ENCODE assay signal across 17 cellular contexts in the genomic region with DNA sequence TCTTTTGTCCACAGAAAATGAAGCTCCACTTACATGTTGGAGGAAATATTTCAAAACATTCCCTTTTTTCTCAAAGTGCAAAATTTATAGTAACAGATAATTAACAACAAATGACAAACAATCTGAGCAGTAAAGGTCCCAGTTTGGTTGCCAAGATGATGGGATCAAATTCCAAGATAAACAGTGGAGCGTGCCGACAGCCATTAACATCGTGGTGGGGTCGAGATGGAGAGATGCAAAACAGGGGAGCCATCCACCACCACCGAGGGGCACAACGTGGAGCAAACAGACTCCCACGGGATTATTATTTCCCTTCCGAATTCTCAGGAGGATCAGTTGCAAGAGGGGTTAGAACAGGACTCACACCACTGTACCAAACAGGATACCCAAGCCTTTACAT. TPM values are rescaled to one million over a fixed set of nuclear protein-coding genes. Genes with fewer than 3 reads are reported as not detected.
DNase-seq lines count a peak whose midpoint lies in the region; ATAC-seq and TF ChIP-seq lines count a peak whose summit lies in the region.
"Had no signal": no experiment of that assay in that cellular context is flagged by ENCODE, and none has a peak within 500 bp of the region (broad histone marks: within the 10 kb centered on the region; RNA-seq: fewer than 3 reads in every experiment).

No MANE protein-coding gene starts in this region.

- H3K27me3 ChIP-seq in SJCRH30 (no peaks in the 10 kb centered on the region), thoracic aorta (replicated peaks; ENCODE audit: insufficient read depth) (no peaks in the 10 kb centered on the region), BE2C (no peaks in the 10 kb centered on the region)

- TF ChIP-seq POLR2A in GM18505 (IDR thresholded peaks at IDR 0.05; ENCODE audit: borderline replicate concordance, extremely low read depth, insufficient read depth, insufficient read length): no peak

- H3K9me3 ChIP-seq in SJCRH30 (replicated peaks): no peaks in the 10 kb centered on the region; the same call in 1 of the 2 replicates
- no peaks in the 10 kb centered on the region for H3K9me3 ChIP-seq in thoracic aorta
- H3K9me3 ChIP-seq in BE2C: no peaks in the 10 kb centered on the region

- H3K36me3 ChIP-seq in SJCRH30: no peaks in the 10 kb centered on the region
- no peaks in the 10 kb centered on the region for H3K36me3 ChIP-seq in thoracic aorta
- no peaks in the 10 kb centered on the region for H3K36me3 ChIP-seq in BE2C

- DNase-seq in NCI-H748 (lab: John Stamatoyannopoulos, UW; ENCODE audit: unreplicated experiment) (peak; percentile 27), NCI-H748 treated with DMSO at 0.1 percent for 48 hours (lab: John Stamatoyannopoulos, UW) (no peak), SJCRH30 (peak; percentile 20 to 52), left kidney (ENCODE audit: low read depth, low spot score) (peak; percentile 85), thoracic aorta (ENCODE audit: low spot score) (no peak), BE2C (no peak), HuH-7.5 (ENCODE audit: low spot score) (no peak)
- DNase-seq: ACHN; C1 segment of cervical spinal cord; Calu3; CD4-positive, alpha-beta T cell; DMS 273 treated with DMSO at 0.1 percent for 48 hours; H7 had no signal

- ATAC-seq in thoracic aorta (ENCODE audit: insufficient number of reproducible peaks, low FRiP score, low read depth) (no peak), GM18505 (IDR thresholded peaks at IDR 0.05; ENCODE audit: unreplicated experiment) (no peak)
- ATAC-seq: GM12878, GM23338 had no signal

- H3K4me1 ChIP-seq in SJCRH30: peaks cover 40% of the 10 kb centered on the region
- H3K4me1 ChIP-seq in thoracic aorta (ENCODE audit: control insufficient read depth in 1 of 2, low read depth in 2 of 2): peaks cover 10 to 60% of the 10 kb centered on the region in 2 donors
- H3K4me1 ChIP-seq in BE2C: no peaks in the 10 kb centered on the region

- peak overlapping the region; percentile 91; the same call in 1 of the 2 replicates for H3K27ac ChIP-seq in SJCRH30
- H3K27ac ChIP-seq in thoracic aorta: peak overlapping the region; percentile 47 to 66

- H3K4me3 ChIP-seq in SJCRH30 (no peak overlapping the region), thoracic aorta (no peak overlapping the region), BE2C (ENCODE audit: low read depth, low read length) (no peak overlapping the region)
- H3K4me3 ChIP-seq: GM12878, GM23338 had no signal

- TF ChIP-seq CTCF in thoracic aorta (IDR thresholded peaks at IDR 0.05) (no peak), BE2C (IDR thresholded peaks at IDR 0.05; ENCODE audit: low read depth, low read length) (no peak)

RNA-seq across cellular contexts. Expression of gene MPPED2, which starts 17.2 kb away (rescaled TPM):
- total RNA-seq in SJCRH30 (2014; rRNA removed; shearing (Covaris generic)): 9.8 and 10.2 TPM in 2 replicates
- 10 to 100 TPM; 16.0 to 18.8 TPM for total RNA-seq in thoracic aorta
- polyA plus RNA-seq in BE2C (2012; ENCODE audit: insufficient read depth, insufficient read length, low read depth): not detected
- total RNA-seq: A172, Calu3, GM12878 had no signal
- polyA plus RNA-seq: GM12878 had no signal

Comparison
In these comparisons a context has a peak if more than half of its experiments do, and no peak if none do; other contexts are left out.
1. DNase-seq: peak in NCI-H748 (single experiment), SJCRH30 (2 of 2) and left kidney (single experiment); none in NCI-H748 treated with DMSO at 0.1 percent for 48 hours (single experiment), thoracic aorta (single experiment), BE2C (single experiment) and HuH-7.5 (single experiment).